ENCODE assay signal across 1 cellular context in genomic region chr5:72955768-72956323, GRCh38.
TF ChIP-seq lines count a peak whose summit lies in the region.

FCHO2 (plus strand) TSS chr5:72956041; CDS start chr5:72956097, 56 bp downstream.

TF ChIP-seq in K562, 482 proteins besides CTCF, POLR2A, EP300 and RAD21 (continued from another document and continues in another):
- TF ChIP-seq, protein P1, sequence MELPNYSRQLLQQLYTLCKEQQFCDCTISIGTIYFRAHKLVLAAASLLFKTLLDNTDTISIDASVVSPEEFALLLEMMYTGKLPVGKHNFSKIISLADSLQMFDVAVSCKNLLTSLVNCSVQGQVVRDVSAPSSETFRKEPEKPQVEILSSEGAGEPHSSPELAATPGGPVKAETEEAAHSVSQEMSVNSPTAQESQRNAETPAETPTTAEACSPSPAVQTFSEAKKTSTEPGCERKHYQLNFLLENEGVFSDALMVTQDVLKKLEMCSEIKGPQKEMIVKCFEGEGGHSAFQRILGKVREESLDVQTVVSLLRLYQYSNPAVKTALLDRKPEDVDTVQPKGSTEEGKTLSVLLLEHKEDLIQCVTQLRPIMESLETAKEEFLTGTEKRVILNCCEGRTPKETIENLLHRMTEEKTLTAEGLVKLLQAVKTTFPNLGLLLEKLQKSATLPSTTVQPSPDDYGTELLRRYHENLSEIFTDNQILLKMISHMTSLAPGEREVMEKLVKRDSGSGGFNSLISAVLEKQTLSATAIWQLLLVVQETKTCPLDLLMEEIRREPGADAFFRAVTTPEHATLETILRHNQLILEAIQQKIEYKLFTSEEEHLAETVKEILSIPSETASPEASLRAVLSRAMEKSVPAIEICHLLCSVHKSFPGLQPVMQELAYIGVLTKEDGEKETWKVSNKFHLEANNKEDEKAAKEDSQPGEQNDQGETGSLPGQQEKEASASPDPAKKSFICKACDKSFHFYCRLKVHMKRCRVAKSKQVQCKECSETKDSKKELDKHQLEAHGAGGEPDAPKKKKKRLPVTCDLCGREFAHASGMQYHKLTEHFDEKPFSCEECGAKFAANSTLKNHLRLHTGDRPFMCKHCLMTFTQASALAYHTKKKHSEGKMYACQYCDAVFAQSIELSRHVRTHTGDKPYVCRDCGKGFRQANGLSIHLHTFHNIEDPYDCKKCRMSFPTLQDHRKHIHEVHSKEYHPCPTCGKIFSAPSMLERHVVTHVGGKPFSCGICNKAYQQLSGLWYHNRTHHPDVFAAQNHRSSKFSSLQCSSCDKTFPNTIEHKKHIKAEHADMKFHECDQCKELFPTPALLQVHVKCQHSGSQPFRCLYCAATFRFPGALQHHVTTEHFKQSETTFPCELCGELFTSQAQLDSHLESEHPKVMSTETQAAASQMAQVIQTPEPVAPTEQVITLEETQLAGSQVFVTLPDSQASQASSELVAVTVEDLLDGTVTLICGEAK (IDR thresholded peaks at IDR 0.05) = no peak
- TF ChIP-seq, protein P1 (CRISPR knock-in tag; IDR thresholded peaks at IDR 0.05) = no peak
- TF ChIP-seq ZNF717 (CRISPR knock-in tag; IDR thresholded peaks at IDR 0.05) (no peak), HMGN3 (IDR thresholded peaks at IDR 0.05; ENCODE audit: borderline replicate concordance, extremely low read depth, insufficient read length, low read depth, low read length) (peak; percentile 64), KDM4B (IDR thresholded peaks at IDR 0.05; ENCODE audit: borderline replicate concordance in 2 of 2, low read depth in 1 of 2) (peak in 1 of 2 experiments; percentile 89; a peak in 1 of 4 replicates), GTF2A2 (tag; IDR thresholded peaks at IDR 0.05) (no peak), ZNF449 (CRISPR knock-in tag; IDR thresholded peaks at IDR 0.05) (no peak), SLC30A9 (CRISPR knock-in tag; IDR thresholded peaks at IDR 0.05) (no peak), ARID1B (IDR thresholded peaks at IDR 0.05) (no peak), DPF2 (IDR thresholded peaks at IDR 0.05) (no peak), SNIP1 (IDR thresholded peaks at IDR 0.05; ENCODE audit: low read depth) (no peak), ZNF644 (tag; IDR thresholded peaks at IDR 0.05; ENCODE audit: low read depth) (no peak), NKRF (IDR thresholded peaks at IDR 0.05; ENCODE audit: borderline replicate concordance) (no peak), RBBP5 (IDR thresholded peaks at IDR 0.05; ENCODE audit: borderline replicate concordance, insufficient read depth, low read length, poor library complexity, severe bottlenecking) (no peak), POLR3A (IDR thresholded peaks at IDR 0.05; ENCODE audit: borderline replicate concordance, extremely low read depth, insufficient read depth, insufficient read length) (no peak), NR0B1 (IDR thresholded peaks at IDR 0.05; ENCODE audit: partially characterized antibody) (no peak), ZNF76 (CRISPR knock-in tag; IDR thresholded peaks at IDR 0.05; ENCODE audit: borderline replicate concordance) (no peak), CHD4 (IDR thresholded peaks at IDR 0.05; ENCODE audit: insufficient read depth, insufficient replicate concordance, low read depth, low read length, poor library complexity, severe bottlenecking) (no peak), E2F1 (CRISPR knock-in tag; IDR thresholded peaks at IDR 0.05) (no peak), PHF20 (IDR thresholded peaks at IDR 0.05; ENCODE audit: partially characterized antibody) (no peak), E2F4 (CRISPR knock-in tag; IDR thresholded peaks at IDR 0.05; ENCODE audit: low read depth) (0 out of 2 replicates have a peak, but pooled peaks have one; percentile 47), L3MBTL2 (IDR thresholded peaks at IDR 0.05) (no peak; the same call in 1 of the 2 replicates), ZZZ3 (IDR thresholded peaks at IDR 0.05) (no peak)
- TF ChIP-seq, protein P2, sequence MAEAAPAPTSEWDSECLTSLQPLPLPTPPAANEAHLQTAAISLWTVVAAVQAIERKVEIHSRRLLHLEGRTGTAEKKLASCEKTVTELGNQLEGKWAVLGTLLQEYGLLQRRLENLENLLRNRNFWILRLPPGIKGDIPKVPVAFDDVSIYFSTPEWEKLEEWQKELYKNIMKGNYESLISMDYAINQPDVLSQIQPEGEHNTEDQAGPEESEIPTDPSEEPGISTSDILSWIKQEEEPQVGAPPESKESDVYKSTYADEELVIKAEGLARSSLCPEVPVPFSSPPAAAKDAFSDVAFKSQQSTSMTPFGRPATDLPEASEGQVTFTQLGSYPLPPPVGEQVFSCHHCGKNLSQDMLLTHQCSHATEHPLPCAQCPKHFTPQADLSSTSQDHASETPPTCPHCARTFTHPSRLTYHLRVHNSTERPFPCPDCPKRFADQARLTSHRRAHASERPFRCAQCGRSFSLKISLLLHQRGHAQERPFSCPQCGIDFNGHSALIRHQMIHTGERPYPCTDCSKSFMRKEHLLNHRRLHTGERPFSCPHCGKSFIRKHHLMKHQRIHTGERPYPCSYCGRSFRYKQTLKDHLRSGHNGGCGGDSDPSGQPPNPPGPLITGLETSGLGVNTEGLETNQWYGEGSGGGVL (CRISPR knock-in tag; IDR thresholded peaks at IDR 0.05) = no peak
- TF ChIP-seq, protein P3, sequence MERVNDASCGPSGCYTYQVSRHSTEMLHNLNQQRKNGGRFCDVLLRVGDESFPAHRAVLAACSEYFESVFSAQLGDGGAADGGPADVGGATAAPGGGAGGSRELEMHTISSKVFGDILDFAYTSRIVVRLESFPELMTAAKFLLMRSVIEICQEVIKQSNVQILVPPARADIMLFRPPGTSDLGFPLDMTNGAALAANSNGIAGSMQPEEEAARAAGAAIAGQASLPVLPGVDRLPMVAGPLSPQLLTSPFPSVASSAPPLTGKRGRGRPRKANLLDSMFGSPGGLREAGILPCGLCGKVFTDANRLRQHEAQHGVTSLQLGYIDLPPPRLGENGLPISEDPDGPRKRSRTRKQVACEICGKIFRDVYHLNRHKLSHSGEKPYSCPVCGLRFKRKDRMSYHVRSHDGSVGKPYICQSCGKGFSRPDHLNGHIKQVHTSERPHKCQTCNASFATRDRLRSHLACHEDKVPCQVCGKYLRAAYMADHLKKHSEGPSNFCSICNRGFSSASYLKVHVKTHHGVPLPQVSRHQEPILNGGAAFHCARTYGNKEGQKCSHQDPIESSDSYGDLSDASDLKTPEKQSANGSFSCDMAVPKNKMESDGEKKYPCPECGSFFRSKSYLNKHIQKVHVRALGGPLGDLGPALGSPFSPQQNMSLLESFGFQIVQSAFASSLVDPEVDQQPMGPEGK (CRISPR knock-in tag; IDR thresholded peaks at IDR 0.05; ENCODE audit: borderline replicate concordance) = no peak
- TF ChIP-seq, protein P4, sequence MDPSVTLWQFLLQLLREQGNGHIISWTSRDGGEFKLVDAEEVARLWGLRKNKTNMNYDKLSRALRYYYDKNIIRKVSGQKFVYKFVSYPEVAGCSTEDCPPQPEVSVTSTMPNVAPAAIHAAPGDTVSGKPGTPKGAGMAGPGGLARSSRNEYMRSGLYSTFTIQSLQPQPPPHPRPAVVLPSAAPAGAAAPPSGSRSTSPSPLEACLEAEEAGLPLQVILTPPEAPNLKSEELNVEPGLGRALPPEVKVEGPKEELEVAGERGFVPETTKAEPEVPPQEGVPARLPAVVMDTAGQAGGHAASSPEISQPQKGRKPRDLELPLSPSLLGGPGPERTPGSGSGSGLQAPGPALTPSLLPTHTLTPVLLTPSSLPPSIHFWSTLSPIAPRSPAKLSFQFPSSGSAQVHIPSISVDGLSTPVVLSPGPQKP (CRISPR knock-in tag; IDR thresholded peaks at IDR 0.05) = no peak
